14 cellular contexts compared by ENCODE assay signal in genomic region chr18:24567199-24567598, GRCh38.
DNase-seq lines count a peak whose midpoint lies in the region; FAIRE-seq and TF ChIP-seq lines count a peak whose summit lies in the region.
"Had no signal": no experiment of that assay in that cellular context is flagged by ENCODE, and none has a peak within 500 bp of the region (broad histone marks: within the 10 kb centered on the region; RNA-seq: fewer than 3 reads in every experiment).

No MANE protein-coding gene starts in this region.

- CTCF ChIA-PET in activated CD4-positive, alpha-beta memory T cell treated with anti-CD3 and anti-CD28 coated beads, Interleukin-2, amount 10 ng/mL, durations not matched to agents 7 days and 5 days (lab: Charles Lee), result no interaction called here
- CTCF ChIA-PET in activated CD4-positive, alpha-beta T cell treated with anti-CD3 and anti-CD28 coated beads, Interleukin-2, amount 10 ng/mL, durations not matched to agents 7 days and 5 days (lab: Charles Lee), result no interaction called here

- POLR2A ChIA-PET in activated CD4-positive, alpha-beta memory T cell treated with anti-CD3 and anti-CD28 coated beads, Interleukin-2, amount 10 ng/mL, durations not matched to agents 7 days and 5 days (lab: Charles Lee), result no interaction called here
- POLR2A ChIA-PET in activated CD4-positive, alpha-beta T cell treated with anti-CD3 and anti-CD28 coated beads, Interleukin-2, amount 10 ng/mL, durations not matched to agents 7 days and 5 days (lab: Charles Lee), result no interaction called here

- no peak overlapping the region for H3K4me3 ChIP-seq in AG09309 (ENCODE audit: control insufficient read depth, low read depth, low read length)
- H3K4me3 ChIP-seq in fibroblast of the aortic adventitia (ENCODE audit: low read depth, low read length), result no peak overlapping the region

- H3K4me1 Mint-ChIP-seq in activated CD4-positive, alpha-beta memory T cell treated with anti-CD3 and anti-CD28 coated beads, Interleukin-2, amount 10 ng/mL, durations not matched to agents 7 days and 5 days, result no peaks in the 10 kb centered on the region
- no peaks in the 10 kb centered on the region for H3K4me1 Mint-ChIP-seq in activated CD4-positive, alpha-beta T cell treated with anti-CD3 and anti-CD28 coated beads, Interleukin-2, amount 10 ng/mL, durations not matched to agents 7 days and 5 days
- H3K4me1 Mint-ChIP-seq: memory B cell had no signal

- no peaks in the 10 kb centered on the region for H3K27me3 Mint-ChIP-seq in activated CD4-positive, alpha-beta memory T cell treated with anti-CD3 and anti-CD28 coated beads, Interleukin-2, amount 10 ng/mL, durations not matched to agents 7 days and 5 days
- peaks cover 3% of the 10 kb centered on the region for H3K27me3 Mint-ChIP-seq in activated CD4-positive, alpha-beta T cell treated with anti-CD3 and anti-CD28 coated beads, Interleukin-2, amount 10 ng/mL, durations not matched to agents 7 days and 5 days
- H3K27me3 Mint-ChIP-seq: CD4-positive, alpha-beta T cell had no signal

- no peak for FAIRE-seq in GM12892 (lab: Jason Lieb, UNC)
- FAIRE-seq: RCC 7860 had no signal

- H3K9me3 Mint-ChIP-seq in activated CD4-positive, alpha-beta memory T cell treated with anti-CD3 and anti-CD28 coated beads, Interleukin-2, amount 10 ng/mL, durations not matched to agents 7 days and 5 days, result no peaks in the 10 kb centered on the region
- no peaks in the 10 kb centered on the region for H3K9me3 Mint-ChIP-seq in activated CD4-positive, alpha-beta T cell treated with anti-CD3 and anti-CD28 coated beads, Interleukin-2, amount 10 ng/mL, durations not matched to agents 7 days and 5 days
- H3K9me3 Mint-ChIP-seq: activated CD8-positive, alpha-beta T cell treated with anti-CD3 and anti-CD28 coated beads for 36 hours; CD4-positive, alpha-beta T cell; memory B cell had no signal

- DNase-seq in AG09309 (ENCODE audit: low read depth) (peak; percentile 4), Daoy (ENCODE audit: low read depth) (peak; percentile 88), NCI-H82 treated with DMSO at 0.1 percent for 48 hours (lab: John Stamatoyannopoulos, UW; ENCODE audit: unreplicated experiment) (peak; percentile 62), fibroblast of the aortic adventitia (ENCODE audit: low read depth) (peak; percentile 13), GM12892 (ENCODE audit: insufficient read length) (no peak), COLO668 (lab: John Stamatoyannopoulos, UW; ENCODE audit: unreplicated experiment) (no peak)
- DNase-seq in activated CD4-positive, alpha-beta memory T cell treated with anti-CD3 and anti-CD28 coated beads, Interleukin-2, amount 10 ng/mL, durations not matched to agents 7 days and 5 days, result no peak
- no peak for DNase-seq in activated CD4-positive, alpha-beta T cell treated with anti-CD3 and anti-CD28 coated beads, Interleukin-2, amount 10 ng/mL, durations not matched to agents 7 days and 5 days
- DNase-seq: activated CD8-positive, alpha-beta T cell treated with anti-CD3 and anti-CD28 coated beads for 36 hours; activated gamma-delta T cell; CD4-positive, alpha-beta T cell; MM.1S had no signal

- TF ChIP-seq CTCF in AG09309 (IDR thresholded peaks at IDR 0.05; ENCODE audit: control insufficient read depth, insufficient read depth, low read depth, low read length, missing control alignments) (no peak), fibroblast of the aortic adventitia (IDR thresholded peaks at IDR 0.05; ENCODE audit: insufficient read depth, low read length) (no peak)

- no peak overlapping the region for H3K27ac Mint-ChIP-seq in activated CD4-positive, alpha-beta memory T cell treated with anti-CD3 and anti-CD28 coated beads, Interleukin-2, amount 10 ng/mL, durations not matched to agents 7 days and 5 days
- H3K27ac Mint-ChIP-seq in activated CD4-positive, alpha-beta T cell treated with anti-CD3 and anti-CD28 coated beads, Interleukin-2, amount 10 ng/mL, durations not matched to agents 7 days and 5 days, result no peak overlapping the region
- H3K27ac Mint-ChIP-seq: activated CD8-positive, alpha-beta T cell treated with anti-CD3 and anti-CD28 coated beads for 36 hours; CD4-positive, alpha-beta T cell; memory B cell had no signal

- H3K4me3 Mint-ChIP-seq in activated CD4-positive, alpha-beta memory T cell treated with anti-CD3 and anti-CD28 coated beads, Interleukin-2, amount 10 ng/mL, durations not matched to agents 7 days and 5 days, result no peak overlapping the region
- H3K4me3 Mint-ChIP-seq in activated CD4-positive, alpha-beta T cell treated with anti-CD3 and anti-CD28 coated beads, Interleukin-2, amount 10 ng/mL, durations not matched to agents 7 days and 5 days, result no peak overlapping the region
- H3K4me3 Mint-ChIP-seq: activated CD8-positive, alpha-beta T cell treated with anti-CD3 and anti-CD28 coated beads for 36 hours; CD4-positive, alpha-beta T cell; memory B cell had no signal

- no peaks in the 10 kb centered on the region for H3K36me3 Mint-ChIP-seq in activated CD4-positive, alpha-beta memory T cell treated with anti-CD3 and anti-CD28 coated beads, Interleukin-2, amount 10 ng/mL, durations not matched to agents 7 days and 5 days (ENCODE audit: low read depth)
- no peaks in the 10 kb centered on the region for H3K36me3 Mint-ChIP-seq in activated CD4-positive, alpha-beta T cell treated with anti-CD3 and anti-CD28 coated beads, Interleukin-2, amount 10 ng/mL, durations not matched to agents 7 days and 5 days (ENCODE audit: low read depth)
- H3K36me3 Mint-ChIP-seq: memory B cell had no signal

- no peak for TF ChIP-seq POLR2A in GM12892 (IDR thresholded peaks at IDR 0.05; ENCODE audit: low read depth, low read length)

Comparison
In these comparisons a context has a peak if more than half of its experiments do, and no peak if none do; other contexts are left out.
1. DNase-seq: peak in AG09309 (single experiment), Daoy (single experiment), NCI-H82 treated with DMSO at 0.1 percent for 48 hours (single experiment) and fibroblast of the aortic adventitia (single experiment); none in activated CD4-positive, alpha-beta memory T cell treated with anti-CD3 and anti-CD28 coated beads, Interleukin-2, amount 10 ng/mL, durations not matched to agents 7 days and 5 days (single experiment), GM12892 (single experiment), activated CD4-positive, alpha-beta T cell treated with anti-CD3 and anti-CD28 coated beads, Interleukin-2, amount 10 ng/mL, durations not matched to agents 7 days and 5 days (single experiment) and COLO668 (single experiment).